13 cellular contexts compared by ENCODE assay signal in genomic region chrX:118521435-118521834, GRCh38. TPM values are rescaled to one million over a fixed set of nuclear protein-coding genes. Genes with fewer than 3 reads are reported as not detected.
DNase-seq lines count a peak whose midpoint lies in the region; ATAC-seq, FAIRE-seq and TF ChIP-seq lines count a peak whose summit lies in the region.
"Had no signal": no experiment of that assay in that cellular context is flagged by ENCODE, and none has a peak within 500 bp of the region (broad histone marks: within the 10 kb centered on the region; RNA-seq: fewer than 3 reads in every experiment).

No MANE protein-coding gene starts in this region.

- H3K27me3 Mint-ChIP-seq in CD8-positive, alpha-beta memory T cell: peaks cover 0 to 3% of the 10 kb centered on the region in 2 donors
- no peaks in the 10 kb centered on the region for H3K27me3 Mint-ChIP-seq in T-cell

- H3K4me3 Mint-ChIP-seq in CD8-positive, alpha-beta memory T cell: peak overlapping the region in 1 of 7 donors; percentile 46
- no peak overlapping the region for H3K4me3 Mint-ChIP-seq in T-cell

- H3K9me3 Mint-ChIP-seq in CD8-positive, alpha-beta memory T cell: no peaks in the 10 kb centered on the region
- no peaks in the 10 kb centered on the region for H3K9me3 Mint-ChIP-seq in T-cell

- no peaks in the 10 kb centered on the region for H3K36me3 ChIP-seq in CD8-positive, alpha-beta memory T cell (ENCODE audit: insufficient read depth, low read length)
- H3K36me3 ChIP-seq in gastrocnemius medialis (no peaks in the 10 kb centered on the region), ovary (no peaks in the 10 kb centered on the region), small intestine (ENCODE audit: control insufficient read depth in 2 of 2, insufficient read depth in 2 of 2, low read length in 2 of 2) (no peaks in the 10 kb centered on the region)

- H3K27ac ChIP-seq in CD8-positive, alpha-beta memory T cell (ENCODE audit: low read depth, low read length): no peak overlapping the region
- H3K27ac ChIP-seq in gastrocnemius medialis (peak overlapping the region; percentile 6 to 54 (median 34)), ovary (no peak overlapping the region), small intestine (ENCODE audit: low read depth in 1 of 2, low read length in 1 of 2) (no peak overlapping the region)
- H3K27ac ChIP-seq: body of pancreas had no signal

- H3K27me3 ChIP-seq in CD8-positive, alpha-beta memory T cell (ENCODE audit: insufficient read depth, low read length, poor library complexity, severe bottlenecking): no peaks in the 10 kb centered on the region
- H3K27me3 ChIP-seq in gastrocnemius medialis: no peaks in the 10 kb centered on the region
- H3K27me3 ChIP-seq in ovary: no peaks in the 10 kb centered on the region
- no peaks in the 10 kb centered on the region for H3K27me3 ChIP-seq in small intestine (ENCODE audit: control insufficient read depth in 2 of 2, insufficient read depth in 2 of 2, low read length in 2 of 2)
- H3K27me3 ChIP-seq: body of pancreas had no signal

- in situ Hi-C loops in gastrocnemius medialis (cut with MboI; ENCODE audit: low sequenced_read_pairs in 4 of 4): no loop called here

- TF ChIP-seq CTCF in gastrocnemius medialis (IDR thresholded peaks at IDR 0.05 in 4 of 5, conservative IDR thresholded peaks at IDR 0.05 in 1 of 5) (no peak), ovary (IDR thresholded peaks at IDR 0.05) (no peak)

- no peak for FAIRE-seq in small intestine (lab: Jason Lieb, UNC)

- peaks cover 0 to 3% (median 0%) of the 10 kb centered on the region in 3 donors for H3K36me3 Mint-ChIP-seq in CD8-positive, alpha-beta memory T cell
- H3K36me3 Mint-ChIP-seq in T-cell: peaks cover 2% of the 10 kb centered on the region

- intact Hi-C loops in gastrocnemius medialis (cut with DNase I; ENCODE audit: low total_unique reads): no loop called here
- intact Hi-C loops in ovary (cut with DNase I): no loop called here

- CTCF ChIA-PET in CD8-positive, alpha-beta memory T cell (lab: Charles Lee): no interaction called here
- CTCF ChIA-PET in T-cell (lab: Charles Lee): no interaction called here

- ATAC-seq in T-cell (replicated peaks in 1 of 4) (no peak), gastrocnemius medialis (peak in 1 of 2 donors; percentile 65), GM19467 (IDR thresholded peaks at IDR 0.05; ENCODE audit: unreplicated experiment) (no peak), HG03025 (IDR thresholded peaks at IDR 0.05; ENCODE audit: low FRiP score, unreplicated experiment) (no peak)
- ATAC-seq: body of pancreas, left colon had no signal

- H3K27ac Mint-ChIP-seq in CD8-positive, alpha-beta memory T cell: peak overlapping the region; percentile 31 to 96 (median 84)
- peak overlapping the region; percentile 83 to 87 for H3K27ac Mint-ChIP-seq in T-cell

- TF ChIP-seq POLR2A in gastrocnemius medialis (IDR thresholded peaks at IDR 0.05): no peak
- TF ChIP-seq POLR2A in ovary (IDR thresholded peaks at IDR 0.05): no peak

- peaks cover 70 to 84% (median 84%) of the 10 kb centered on the region in 3 donors for H3K4me1 Mint-ChIP-seq in CD8-positive, alpha-beta memory T cell
- peaks cover 55 to 81% (median 77%) of the 10 kb centered on the region in 3 donors for H3K4me1 Mint-ChIP-seq in T-cell

- no peak overlapping the region for H3K4me3 ChIP-seq in CD8-positive, alpha-beta memory T cell (ENCODE audit: low read length)
- H3K4me3 ChIP-seq in gastrocnemius medialis (no peak overlapping the region), ovary (no peak overlapping the region), small intestine (ENCODE audit: low read depth in 1 of 2, low read length in 2 of 2) (no peak overlapping the region)
- H3K4me3 ChIP-seq: body of pancreas had no signal

- no peaks in the 10 kb centered on the region for H3K9me3 ChIP-seq in CD8-positive, alpha-beta memory T cell (ENCODE audit: low read length)
- H3K9me3 ChIP-seq in gastrocnemius medialis: no peaks in the 10 kb centered on the region
- H3K9me3 ChIP-seq in ovary: no peaks in the 10 kb centered on the region
- no peaks in the 10 kb centered on the region for H3K9me3 ChIP-seq in small intestine (ENCODE audit: control insufficient read depth, low read depth)
- H3K9me3 ChIP-seq: body of pancreas had no signal

- no peak for TF ChIP-seq EP300 in ovary (IDR thresholded peaks at IDR 0.05)

- DNase-seq in CD8-positive, alpha-beta memory T cell: no peak
- DNase-seq in T-cell (no peak), fibroblast of gingiva (ENCODE audit: low read depth) (peak; percentile 83), gastrocnemius medialis (no peak), ovary (no peak), small intestine (no peak)
- DNase-seq: body of pancreas, DMS53, foreskin melanocyte, left colon, NCI-H1105 had no signal

- WGBS in ovary, 3 donors: 58 to 62% (median 61%) methylated on average over 3 of the region's 3 CpGs
- 64 to 94% (median 69%) methylated on average over 3 of the region's 3 CpGs for WGBS in small intestine, 3 donors

- H3K4me1 ChIP-seq in CD8-positive, alpha-beta memory T cell (ENCODE audit: insufficient read depth, low read length): peaks cover 78% of the 10 kb centered on the region
- H3K4me1 ChIP-seq in gastrocnemius medialis: no peaks in the 10 kb centered on the region
- H3K4me1 ChIP-seq in ovary (ENCODE audit: insufficient read depth): no peaks in the 10 kb centered on the region
- no peaks in the 10 kb centered on the region for H3K4me1 ChIP-seq in small intestine (ENCODE audit: control insufficient read depth in 2 of 2, insufficient read depth in 1 of 2, low read depth in 1 of 2, low read length in 1 of 2)
- H3K4me1 ChIP-seq: body of pancreas had no signal

- POLR2A ChIA-PET in CD8-positive, alpha-beta memory T cell (lab: Charles Lee): interaction anchor here (1.1 kb wide), 1 partner anchor 58 kb away, joined by 4 read pairs; no protein-coding TSS in a partner anchor
- POLR2A ChIA-PET in T-cell (lab: Charles Lee): interaction anchor here in 1 of 2 donors (0.7 to 1.3 kb wide), 2 partner anchors 11 to 23 kb away, joined by 4 to 6 read pairs; no protein-coding TSS in a partner anchor

RNA-seq across cellular contexts. Expression of gene DOCK11, which starts 25.8 kb away (rescaled TPM):
- total RNA-seq in CD8-positive, alpha-beta memory T cell: 10 to 100 TPM; 49.4 to 50.1 TPM
- polyA plus RNA-seq in CD8-positive, alpha-beta memory T cell: 37.8 TPM
- total RNA-seq in T-cell (100 to 1,000 TPM in 2 of 5 donors, 10 to 100 TPM in 3; 90.7 to 102 (median 94.5) TPM), gastrocnemius medialis (1 to 10 TPM; 2.3 to 5.7 (median 3.2) TPM), ovary (10 to 100 TPM in 1 of 7 donors, 1 to 10 TPM in 6; 4.0 to 18.5 (median 6.1) TPM)
- polyA plus RNA-seq in ovary (1 to 10 TPM; 3.6 to 6.1 TPM), small intestine (1 to 10 TPM; 1.3 to 8.6 (median 3.2) TPM)

Comparison
In these comparisons a context has a peak if more than half of its experiments do, and no peak if none do; other contexts are left out.
1. H3K27ac ChIP-seq: peak in gastrocnemius medialis (4 of 4); none in CD8-positive, alpha-beta memory T cell (single experiment), ovary (0 of 2) and small intestine (0 of 2).